1 cellular context compared by ENCODE assay signal in the genomic region with DNA sequence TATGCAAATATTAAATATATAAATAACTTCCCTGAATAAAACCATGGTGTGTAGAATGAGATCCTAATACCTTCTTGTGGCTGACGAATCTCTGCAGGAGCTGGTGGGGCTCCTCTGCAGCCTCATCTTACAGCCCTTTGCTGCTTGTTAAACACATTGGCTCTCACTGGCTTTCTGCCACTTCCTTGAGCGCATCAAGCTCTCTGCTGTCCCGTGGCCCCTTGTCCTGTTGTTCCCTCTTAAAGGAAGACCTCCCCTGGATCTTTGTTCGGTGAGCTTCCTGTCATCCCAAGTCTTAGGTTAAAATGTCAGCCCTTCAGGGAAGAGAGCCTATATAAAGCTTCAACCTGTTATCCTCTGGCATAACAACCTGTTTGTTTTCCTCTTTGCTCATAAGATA.
TF ChIP-seq lines count a peak whose summit lies in the region.

No MANE protein-coding gene starts in this region.

TF ChIP-seq in H1, 55 proteins besides CTCF, POLR2A, EP300 and RAD21:
- no peak for TF ChIP-seq SP1 (IDR thresholded peaks at IDR 0.05; ENCODE audit: low read depth, low read length)
- TF ChIP-seq PHF8 (conservative IDR thresholded peaks at IDR 0.05; ENCODE audit: low read depth, low read length), result no peak
- TF ChIP-seq, protein P1, sequence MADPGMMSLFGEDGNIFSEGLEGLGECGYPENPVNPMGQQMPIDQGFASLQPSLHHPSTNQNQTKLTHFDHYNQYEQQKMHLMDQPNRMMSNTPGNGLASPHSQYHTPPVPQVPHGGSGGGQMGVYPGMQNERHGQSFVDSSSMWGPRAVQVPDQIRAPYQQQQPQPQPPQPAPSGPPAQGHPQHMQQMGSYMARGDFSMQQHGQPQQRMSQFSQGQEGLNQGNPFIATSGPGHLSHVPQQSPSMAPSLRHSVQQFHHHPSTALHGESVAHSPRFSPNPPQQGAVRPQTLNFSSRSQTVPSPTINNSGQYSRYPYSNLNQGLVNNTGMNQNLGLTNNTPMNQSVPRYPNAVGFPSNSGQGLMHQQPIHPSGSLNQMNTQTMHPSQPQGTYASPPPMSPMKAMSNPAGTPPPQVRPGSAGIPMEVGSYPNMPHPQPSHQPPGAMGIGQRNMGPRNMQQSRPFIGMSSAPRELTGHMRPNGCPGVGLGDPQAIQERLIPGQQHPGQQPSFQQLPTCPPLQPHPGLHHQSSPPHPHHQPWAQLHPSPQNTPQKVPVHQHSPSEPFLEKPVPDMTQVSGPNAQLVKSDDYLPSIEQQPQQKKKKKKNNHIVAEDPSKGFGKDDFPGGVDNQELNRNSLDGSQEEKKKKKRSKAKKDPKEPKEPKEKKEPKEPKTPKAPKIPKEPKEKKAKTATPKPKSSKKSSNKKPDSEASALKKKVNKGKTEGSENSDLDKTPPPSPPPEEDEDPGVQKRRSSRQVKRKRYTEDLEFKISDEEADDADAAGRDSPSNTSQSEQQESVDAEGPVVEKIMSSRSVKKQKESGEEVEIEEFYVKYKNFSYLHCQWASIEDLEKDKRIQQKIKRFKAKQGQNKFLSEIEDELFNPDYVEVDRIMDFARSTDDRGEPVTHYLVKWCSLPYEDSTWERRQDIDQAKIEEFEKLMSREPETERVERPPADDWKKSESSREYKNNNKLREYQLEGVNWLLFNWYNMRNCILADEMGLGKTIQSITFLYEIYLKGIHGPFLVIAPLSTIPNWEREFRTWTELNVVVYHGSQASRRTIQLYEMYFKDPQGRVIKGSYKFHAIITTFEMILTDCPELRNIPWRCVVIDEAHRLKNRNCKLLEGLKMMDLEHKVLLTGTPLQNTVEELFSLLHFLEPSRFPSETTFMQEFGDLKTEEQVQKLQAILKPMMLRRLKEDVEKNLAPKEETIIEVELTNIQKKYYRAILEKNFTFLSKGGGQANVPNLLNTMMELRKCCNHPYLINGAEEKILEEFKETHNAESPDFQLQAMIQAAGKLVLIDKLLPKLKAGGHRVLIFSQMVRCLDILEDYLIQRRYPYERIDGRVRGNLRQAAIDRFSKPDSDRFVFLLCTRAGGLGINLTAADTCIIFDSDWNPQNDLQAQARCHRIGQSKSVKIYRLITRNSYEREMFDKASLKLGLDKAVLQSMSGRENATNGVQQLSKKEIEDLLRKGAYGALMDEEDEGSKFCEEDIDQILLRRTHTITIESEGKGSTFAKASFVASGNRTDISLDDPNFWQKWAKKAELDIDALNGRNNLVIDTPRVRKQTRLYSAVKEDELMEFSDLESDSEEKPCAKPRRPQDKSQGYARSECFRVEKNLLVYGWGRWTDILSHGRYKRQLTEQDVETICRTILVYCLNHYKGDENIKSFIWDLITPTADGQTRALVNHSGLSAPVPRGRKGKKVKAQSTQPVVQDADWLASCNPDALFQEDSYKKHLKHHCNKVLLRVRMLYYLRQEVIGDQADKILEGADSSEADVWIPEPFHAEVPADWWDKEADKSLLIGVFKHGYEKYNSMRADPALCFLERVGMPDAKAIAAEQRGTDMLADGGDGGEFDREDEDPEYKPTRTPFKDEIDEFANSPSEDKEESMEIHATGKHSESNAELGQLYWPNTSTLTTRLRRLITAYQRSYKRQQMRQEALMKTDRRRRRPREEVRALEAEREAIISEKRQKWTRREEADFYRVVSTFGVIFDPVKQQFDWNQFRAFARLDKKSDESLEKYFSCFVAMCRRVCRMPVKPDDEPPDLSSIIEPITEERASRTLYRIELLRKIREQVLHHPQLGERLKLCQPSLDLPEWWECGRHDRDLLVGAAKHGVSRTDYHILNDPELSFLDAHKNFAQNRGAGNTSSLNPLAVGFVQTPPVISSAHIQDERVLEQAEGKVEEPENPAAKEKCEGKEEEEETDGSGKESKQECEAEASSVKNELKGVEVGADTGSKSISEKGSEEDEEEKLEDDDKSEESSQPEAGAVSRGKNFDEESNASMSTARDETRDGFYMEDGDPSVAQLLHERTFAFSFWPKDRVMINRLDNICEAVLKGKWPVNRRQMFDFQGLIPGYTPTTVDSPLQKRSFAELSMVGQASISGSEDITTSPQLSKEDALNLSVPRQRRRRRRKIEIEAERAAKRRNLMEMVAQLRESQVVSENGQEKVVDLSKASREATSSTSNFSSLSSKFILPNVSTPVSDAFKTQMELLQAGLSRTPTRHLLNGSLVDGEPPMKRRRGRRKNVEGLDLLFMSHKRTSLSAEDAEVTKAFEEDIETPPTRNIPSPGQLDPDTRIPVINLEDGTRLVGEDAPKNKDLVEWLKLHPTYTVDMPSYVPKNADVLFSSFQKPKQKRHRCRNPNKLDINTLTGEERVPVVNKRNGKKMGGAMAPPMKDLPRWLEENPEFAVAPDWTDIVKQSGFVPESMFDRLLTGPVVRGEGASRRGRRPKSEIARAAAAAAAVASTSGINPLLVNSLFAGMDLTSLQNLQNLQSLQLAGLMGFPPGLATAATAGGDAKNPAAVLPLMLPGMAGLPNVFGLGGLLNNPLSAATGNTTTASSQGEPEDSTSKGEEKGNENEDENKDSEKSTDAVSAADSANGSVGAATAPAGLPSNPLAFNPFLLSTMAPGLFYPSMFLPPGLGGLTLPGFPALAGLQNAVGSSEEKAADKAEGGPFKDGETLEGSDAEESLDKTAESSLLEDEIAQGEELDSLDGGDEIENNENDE (IDR thresholded peaks at IDR 0.05; ENCODE audit: insufficient replicate concordance, low read length), result no peak
- TF ChIP-seq ZNF274 (IDR thresholded peaks at IDR 0.05; ENCODE audit: borderline replicate concordance, extremely low read depth, low read length), result no peak
TF ChIP-seq in H1: peak in this region for 0.
